Comparison of ENCODE assay signal across 35 cellular contexts in genomic region chr3:100471436-100471835, GRCh38.
"Had no signal": no experiment of that assay in that cellular context is flagged by ENCODE, and none has a peak within 500 bp of the region (broad histone marks: within the 10 kb centered on the region; RNA-seq: fewer than 3 reads in every experiment).

No MANE protein-coding gene starts in this region.

- ATAC-seq: activated naive CD4-positive, alpha-beta T cell treated with anti-CD3 and anti-CD28 coated beads, Interleukin-2, amount 50 U/mL, for 72 hours; activated naive CD8-positive, alpha-beta T cell treated with anti-CD3 and anti-CD28 coated beads, Interleukin-2, amount 50 U/mL, for 24 hours; activated T-cell treated with anti-CD3 and anti-CD28 coated beads, Interleukin-2, amount 50 U/mL, for 4 hours; activated T-cell treated with anti-CD3 and anti-CD28 coated beads, Interleukin-2, amount 50 U/mL, for 72 hours; activated T-helper 17 cell treated with anti-CD3 and anti-CD28 coated beads, Interleukin-2, amount 50 U/mL, for 72 hours; body of pancreas had no signal

- H3K4me1 ChIP-seq: adrenal gland, ascending aorta, body of pancreas, breast epithelium had no signal

- FAIRE-seq: astrocyte, bronchial epithelial cell had no signal

- H3K9me3 ChIP-seq: adrenal gland, ascending aorta, body of pancreas, breast epithelium had no signal

- H3K36me3 ChIP-seq: adrenal gland, ascending aorta, brain microvascular endothelial cell, breast epithelium, cardiac muscle cell had no signal

- H3K4me3 ChIP-seq: adrenal gland, ascending aorta, body of pancreas, breast epithelium, cardiac muscle cell had no signal

- DNase-seq: activated effector memory CD4-positive, alpha-beta T cell treated with anti-CD3 and anti-CD28 coated beads, Interleukin-2, amount 50 U/mL, for 16 hours; activated effector memory CD4-positive, alpha-beta T cell treated with Interleukin-2 at 50 U/mL for 16 hours; activated gamma-delta T cell; activated gamma-delta T cell treated with Interleukin-2 at 50 U/mL for 16 hours; activated naive CD4-positive, alpha-beta T cell; activated naive CD4-positive, alpha-beta T cell treated with anti-CD3 and anti-CD28 coated beads for 36 hours; activated naive CD4-positive, alpha-beta T cell treated with anti-CD3 and anti-CD28 coated beads, Interleukin-2, amount 10 ng/mL, durations not matched to agents 7 days and 5 days; activated naive CD4-positive, alpha-beta T cell treated with anti-CD3 and anti-CD28 coated beads, Interleukin-2, amount 50 U/mL, for 16 hours; activated naive CD4-positive, alpha-beta T cell treated with Interleukin-2 at 50 U/mL for 16 hours; activated naive CD8-positive, alpha-beta T cell treated with anti-CD3 and anti-CD28 coated beads for 36 hours; activated naive CD8-positive, alpha-beta T cell treated with anti-CD3 and anti-CD28 coated beads, Interleukin-2, amount 10 ng/mL, durations not matched to agents 7 days and 5 days; activated naive CD8-positive, alpha-beta T cell treated with anti-CD3 and anti-CD28 coated beads, Interleukin-2, amount 50 U/mL, for 24 hours; activated T-cell treated with anti-CD3 and anti-CD28 coated beads for 4 hours; activated T-cell treated with anti-CD3 and anti-CD28 coated beads, Interleukin-2, amount 50 U/mL, for 1 hour; activated T-cell treated with anti-CD3 and anti-CD28 coated beads, Interleukin-2, amount 50 U/mL, for 24 hours; activated T-cell treated with anti-CD3 and anti-CD28 coated beads, Interleukin-2, amount 50 U/mL, for 4 hours; activated T-cell treated with anti-CD3 and anti-CD28 coated beads, Interleukin-2, amount 50 U/mL, for 48 hours; activated T-cell treated with anti-CD3 and anti-CD28 coated beads, Interleukin-2, amount 50 U/mL, for 72 hours; adrenal gland; amniotic stem cell; amygdala; anterior cingulate cortex; aorta; body of pancreas; brain microvascular endothelial cell; caudate nucleus; central memory CD4-positive, alpha-beta T cell; cerebellar nuclear complex had no signal

- H3K27ac ChIP-seq: adrenal gland, ascending aorta, body of pancreas, brain microvascular endothelial cell, breast epithelium, cardiac muscle cell had no signal

- H3K27me3 ChIP-seq: adrenal gland, ascending aorta, body of pancreas, brain microvascular endothelial cell, breast epithelium, cardiac muscle cell had no signal
